Comparison of ENCODE assay signal across 9 cellular contexts in genomic region chr19:50377051-50377441, GRCh38. TPM values are rescaled to one million over a fixed set of nuclear protein-coding genes. Genes with fewer than 3 reads are reported as not detected.
DNase-seq lines count a peak whose midpoint lies in the region; ATAC-seq and TF ChIP-seq lines count a peak whose summit lies in the region.
"Had no signal": no experiment of that assay in that cellular context is flagged by ENCODE, and none has a peak within 500 bp of the region (broad histone marks: within the 10 kb centered on the region; RNA-seq: fewer than 3 reads in every experiment).

No MANE protein-coding gene starts in this region.

- DNase-seq in ELF-1 (ENCODE audit: low read depth, low spot score) (peak; percentile 68), activated B cell treated with CpG ODN at 0.5 μM for 24 hours (no peak), endodermal cell (peak; percentile 90), progenitor cell of endocrine pancreas (ENCODE audit: low spot score, unreplicated experiment) (no peak), SKM-1 (lab: John Stamatoyannopoulos, UW; ENCODE audit: unreplicated experiment) (no peak), inferior parietal cortex (ENCODE audit: extremely low spot score) (no peak)

- H3K4me1 Mint-ChIP-seq in activated B cell treated with CpG ODN at 0.5 μM for 24 hours (peaks cover 14% of the 10 kb centered on the region), endodermal cell (no peaks in the 10 kb centered on the region), progenitor cell of endocrine pancreas (ENCODE audit: low read depth) (peaks cover 2% of the 10 kb centered on the region)

- TF ChIP-seq CTCF in activated B cell treated with CpG ODN at 0.5 μM for 24 hours (IDR thresholded peaks at IDR 0.05) (no peak), endodermal cell (conservative IDR thresholded peaks at IDR 0.05) (no peak), progenitor cell of endocrine pancreas (IDR thresholded peaks at IDR 0.05; ENCODE audit: unreplicated experiment) (no peak)

- intact Hi-C loops in activated B cell treated with CpG ODN at 0.5 μM for 24 hours (cut with micrococcal nuclease), result loop anchor here (2.0 to 5.0 kb wide), 3 partner anchors 35 to 500 kb away; partner anchors contain the start of genes AKT1S1 and TBC1D17

- peak overlapping the region; percentile 44 for H3K4me3 ChIP-seq in HUES64 (ENCODE audit: low read length)
- no peak overlapping the region for H3K4me3 ChIP-seq in endodermal cell (ENCODE audit: low read length)

- CTCF ChIA-PET in activated B cell treated with CpG ODN at 0.5 μM for 24 hours (lab: Charles Lee), result no interaction called here

- peak overlapping the region; percentile 99 for H3K4me3 Mint-ChIP-seq in activated B cell treated with CpG ODN at 0.5 μM for 24 hours
- peak overlapping the region; percentile 94 for H3K4me3 Mint-ChIP-seq in endodermal cell
- H3K4me3 Mint-ChIP-seq in progenitor cell of endocrine pancreas (ENCODE audit: low read depth), result peak overlapping the region; percentile 66

- 46% methylated on average over 7 of the region's 7 CpGs for WGBS in HUES64
- WGBS in endodermal cell (ENCODE audit: insufficient coverage in 1 of 2, insufficient read length in 1 of 2), 2 experiments, result 56 to 79% methylated on average over 3 to 7 of the region's 7 CpGs

- H3K9ac ChIP-seq in HUES64 (ENCODE audit: low read depth, low read length), result no peak overlapping the region
- H3K9ac ChIP-seq in endodermal cell (ENCODE audit: extremely low read depth, low read length, poor library complexity, severe bottlenecking), result no peak overlapping the region

- no peaks in the 10 kb centered on the region for H3K27me3 Mint-ChIP-seq in activated B cell treated with CpG ODN at 0.5 μM for 24 hours
- peaks cover 2% of the 10 kb centered on the region for H3K27me3 Mint-ChIP-seq in endodermal cell (ENCODE audit: insufficient read depth)
- no peaks in the 10 kb centered on the region for H3K27me3 Mint-ChIP-seq in progenitor cell of endocrine pancreas

- ATAC-seq in activated B cell treated with CpG ODN at 0.5 μM for 24 hours (ENCODE audit: low read depth), result peak; percentile 13
- ATAC-seq in HG03108 (IDR thresholded peaks at IDR 0.05; ENCODE audit: unreplicated experiment), result no peak

- H3K36me3 ChIP-seq in HUES64 (ENCODE audit: insufficient read depth, low read length) (peaks cover 46% of the 10 kb centered on the region), endodermal cell (ENCODE audit: control insufficient read depth, insufficient read depth, low read length) (peaks cover 37% of the 10 kb centered on the region)

- H3K9me3 Mint-ChIP-seq in activated B cell treated with CpG ODN at 0.5 μM for 24 hours, result no peaks in the 10 kb centered on the region
- peaks cover 2% of the 10 kb centered on the region for H3K9me3 Mint-ChIP-seq in endodermal cell
- H3K9me3 Mint-ChIP-seq in progenitor cell of endocrine pancreas (ENCODE audit: low read depth), result no peaks in the 10 kb centered on the region

- H3K4me1 ChIP-seq in HUES64 (ENCODE audit: insufficient read depth, low read length), result no peaks in the 10 kb centered on the region
- H3K4me1 ChIP-seq in endodermal cell (ENCODE audit: control insufficient read depth, insufficient read depth, low read length), result no peaks in the 10 kb centered on the region

- POLR2A ChIA-PET in activated B cell treated with CpG ODN at 0.5 μM for 24 hours (lab: Charles Lee), result interaction anchor here (1.6 to 3.3 kb wide), 4 partner anchors 8 to 134 kb away, joined by 6 to 20 read pairs (median 14); partner anchors contain the start of genes JOSD2, POLD1 and SPIB

- H3K36me3 Mint-ChIP-seq in activated B cell treated with CpG ODN at 0.5 μM for 24 hours (ENCODE audit: low read depth) (peaks cover 53% of the 10 kb centered on the region), endodermal cell (ENCODE audit: low read depth) (peaks cover 32% of the 10 kb centered on the region), progenitor cell of endocrine pancreas (ENCODE audit: insufficient read depth) (peaks cover 21% of the 10 kb centered on the region)

- no peaks in the 10 kb centered on the region for H3K9me3 ChIP-seq in HUES64 (ENCODE audit: insufficient read depth, low read depth, low read length)
- H3K9me3 ChIP-seq in endodermal cell (ENCODE audit: control insufficient read depth, low read length), result no peaks in the 10 kb centered on the region

- H3K27ac ChIP-seq in HUES64 (ENCODE audit: low read depth, low read length) (no peak overlapping the region), endodermal cell (ENCODE audit: low read depth, low read length) (no peak overlapping the region)

- H3K27me3 ChIP-seq in HUES64 (ENCODE audit: insufficient read depth, low read length) (peaks cover 2% of the 10 kb centered on the region; the same call in 1 of the 2 replicates), endodermal cell (ENCODE audit: control insufficient read depth, insufficient read depth, low read length, poor library complexity, severe bottlenecking) (no peaks in the 10 kb centered on the region)

- peak overlapping the region; percentile 78 for H3K27ac Mint-ChIP-seq in activated B cell treated with CpG ODN at 0.5 μM for 24 hours
- H3K27ac Mint-ChIP-seq in endodermal cell, result no peak overlapping the region
- H3K27ac Mint-ChIP-seq in progenitor cell of endocrine pancreas, result no peak overlapping the region

RNA-seq across cellular contexts. Expression of gene NR1H2, which starts 0.8 kb away (rescaled TPM):
- 22.2 TPM for polyA plus RNA-seq in HUES64 (2013, experiment 1 of 2)
- polyA plus RNA-seq in HUES64 (2013, experiment 2 of 2), result 22.1 TPM
- 66.9 and 79.5 TPM in 2 replicates for total RNA-seq in activated B cell treated with CpG ODN at 0.5 μM for 24 hours
- total RNA-seq in endodermal cell, result 10 to 100 TPM; 40.4 to 42.7 TPM
- 21.3 TPM for polyA plus RNA-seq in endodermal cell (2013, experiment 1 of 2)
- 21.2 TPM for polyA plus RNA-seq in endodermal cell (2013, experiment 2 of 2)
- total RNA-seq in progenitor cell of endocrine pancreas, result 28.3 and 29.1 TPM in 2 replicates

RNA-seq across cellular contexts. Expression of gene POLD1, which starts 7.1 kb away (rescaled TPM):
- polyA plus RNA-seq in HUES64 (2013, experiment 1 of 2), result 71.8 TPM
- polyA plus RNA-seq in HUES64 (2013, experiment 2 of 2), result 72.6 TPM
- total RNA-seq in activated B cell treated with CpG ODN at 0.5 μM for 24 hours (58.8 and 65.5 TPM in 2 replicates), endodermal cell (100 to 1,000 TPM; 106 to 127 TPM), progenitor cell of endocrine pancreas (91.4 and 99.5 TPM in 2 replicates)
- 68.6 TPM for polyA plus RNA-seq in endodermal cell (2013, experiment 1 of 2)
- polyA plus RNA-seq in endodermal cell (2013, experiment 2 of 2), result 68.1 TPM

RNA-seq across cellular contexts. Expression of gene NAPSA, which starts 11.6 kb away (rescaled TPM):
- not detected for polyA plus RNA-seq in HUES64 (2013, experiment 1 of 2)
- not detected for polyA plus RNA-seq in HUES64 (2013, experiment 2 of 2)
- total RNA-seq in activated B cell treated with CpG ODN at 0.5 μM for 24 hours (1.4 and 2.4 TPM in 2 replicates), endodermal cell (1 to 10 TPM in 1 of 2 donors, under 1 TPM in 1; 0.91 to 1.5 TPM), progenitor cell of endocrine pancreas (2.3 and 2.7 TPM in 2 replicates)
- polyA plus RNA-seq in endodermal cell (2013, experiment 1 of 2), result 0.14 TPM
- polyA plus RNA-seq in endodermal cell (2013, experiment 2 of 2), result 0.33 TPM

RNA-seq across cellular contexts. Expression of gene SPIB, which starts 41.7 kb away (rescaled TPM):
- 16.8 TPM for polyA plus RNA-seq in HUES64 (2013, experiment 1 of 2)
- polyA plus RNA-seq in HUES64 (2013, experiment 2 of 2), result 7.9 TPM
- 280 and 324 TPM in 2 replicates for total RNA-seq in activated B cell treated with CpG ODN at 0.5 μM for 24 hours
- total RNA-seq in endodermal cell, result 1 to 10 TPM in 1 of 2 donors, under 1 TPM in 1; 0.11 to 2.6 TPM
- polyA plus RNA-seq in endodermal cell (2013, experiment 1 of 2), result 0.68 TPM
- polyA plus RNA-seq in endodermal cell (2013, experiment 2 of 2), result 0.41 TPM
- 1.7 and 2.5 TPM in 2 replicates for total RNA-seq in progenitor cell of endocrine pancreas
- total RNA-seq: LHCN-M2 had no signal

RNA-seq across cellular contexts. Expression of gene KCNC3, which starts 47.9 kb away (rescaled TPM):
- polyA plus RNA-seq in HUES64 (2013, experiment 1 of 2), result 2.2 TPM
- polyA plus RNA-seq in HUES64 (2013, experiment 2 of 2), result 2.5 TPM
- total RNA-seq in activated B cell treated with CpG ODN at 0.5 μM for 24 hours, result 34.5 and 44.3 TPM in 2 replicates
- total RNA-seq in endodermal cell, result 10 to 100 TPM in 1 of 2 donors, 1 to 10 TPM in 1; 8.6 to 10.7 TPM
- 3.8 TPM for polyA plus RNA-seq in endodermal cell (2013, experiment 1 of 2)
- polyA plus RNA-seq in endodermal cell (2013, experiment 2 of 2), result 4.2 TPM
- total RNA-seq in progenitor cell of endocrine pancreas, result 19.8 and 23.6 TPM in 2 replicates
- total RNA-seq: LHCN-M2 had no signal

Comparison
In these comparisons a context has a peak if more than half of its experiments do, and no peak if none do; other contexts are left out.
1. DNase-seq: peak in ELF-1 (single experiment) and endodermal cell (single experiment); none in activated B cell treated with CpG ODN at 0.5 μM for 24 hours (single experiment), progenitor cell of endocrine pancreas (single experiment), SKM-1 (single experiment) and inferior parietal cortex (single experiment).
2. Peak in every context shown above with its lines, with median percentiles within 50 percentile points of each other: H3K4me3 Mint-ChIP-seq.